ENCODE assay signal across 8 cellular contexts in the genomic region with DNA sequence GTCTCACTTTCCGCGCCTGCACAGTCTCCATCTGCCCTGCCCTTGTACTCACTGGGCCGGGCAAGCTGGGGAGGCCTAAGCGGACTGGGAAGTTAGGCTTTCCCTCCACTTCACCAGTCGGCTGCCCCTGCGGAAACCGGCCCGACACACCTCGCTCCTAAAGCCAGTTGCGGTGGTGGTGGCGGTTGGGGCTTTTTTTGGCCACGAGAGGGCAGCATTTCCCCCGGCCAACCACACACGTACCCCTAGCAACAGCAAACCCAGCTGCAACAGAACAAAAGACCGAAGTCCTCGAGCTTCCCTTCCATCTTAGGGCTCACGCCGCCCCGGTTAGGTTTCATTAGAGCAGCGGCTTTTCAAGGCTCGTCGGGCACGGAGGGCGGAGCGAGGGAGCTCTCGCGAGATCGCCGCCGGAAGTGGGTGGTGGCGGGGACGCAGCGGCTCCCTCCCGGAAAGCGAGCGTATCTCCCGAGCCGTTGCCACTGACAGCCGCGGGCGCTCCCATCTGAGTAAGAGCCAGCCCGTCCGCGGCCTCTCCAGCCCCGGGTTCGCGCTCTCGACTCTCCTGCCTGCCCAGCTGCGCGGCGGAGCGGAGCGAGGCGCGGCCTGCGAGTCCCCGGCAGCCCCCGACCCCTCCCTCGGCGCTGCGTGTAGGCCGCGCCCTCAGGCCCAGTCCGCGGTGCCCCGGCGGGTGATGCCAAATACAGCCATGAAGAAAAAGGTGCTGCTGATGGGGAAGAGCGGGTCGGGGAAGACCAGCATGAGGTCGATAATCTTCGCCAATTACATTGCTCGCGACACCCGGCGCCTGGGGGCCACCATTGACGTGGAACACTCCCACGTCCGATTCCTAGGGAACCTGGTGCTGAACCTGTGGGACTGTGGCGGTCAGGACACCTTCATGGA. TPM values are rescaled to one million over a fixed set of nuclear protein-coding genes. Genes with fewer than 3 reads are reported as not detected.
DNase-seq lines count a peak whose midpoint lies in the region; ATAC-seq, FAIRE-seq and TF ChIP-seq lines count a peak whose summit lies in the region.

A gene with protein sequence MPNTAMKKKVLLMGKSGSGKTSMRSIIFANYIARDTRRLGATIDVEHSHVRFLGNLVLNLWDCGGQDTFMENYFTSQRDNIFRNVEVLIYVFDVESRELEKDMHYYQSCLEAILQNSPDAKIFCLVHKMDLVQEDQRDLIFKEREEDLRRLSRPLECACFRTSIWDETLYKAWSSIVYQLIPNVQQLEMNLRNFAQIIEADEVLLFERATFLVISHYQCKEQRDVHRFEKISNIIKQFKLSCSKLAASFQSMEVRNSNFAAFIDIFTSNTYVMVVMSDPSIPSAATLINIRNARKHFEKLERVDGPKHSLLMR (plus strand): TSS at position 462 of the 906 bp plus-strand sequence. CDS start 233 bp downstream, at position 695.

- TF ChIP-seq CTCF in Caco-2 (IDR thresholded peaks at IDR 0.05; ENCODE audit: insufficient read depth in 1 of 2, low read depth in 1 of 2, low read length in 1 of 2, severe bottlenecking in 1 of 2, unreplicated experiment in 1 of 2) (peak; percentile 70), H1 (IDR thresholded peaks at IDR 0.05; ENCODE audit: control extremely low read depth in 1 of 3, insufficient read depth in 1 of 3, low read depth in 1 of 3, low read length in 3 of 3) (peak; percentile 74 to 91 (median 75))

- H4K91ac ChIP-seq in H1 (replicated peaks; ENCODE audit: insufficient read length, low read length) (peak within 1 kb of the TSS; percentile 50), mesenchymal stem cell (ENCODE audit: low read length) (peak within 1 kb of the TSS; percentile 90)

- peaks cover 6% of the 10 kb centered on the region for H3K36me3 Mint-ChIP-seq in Caco-2 (ENCODE audit: insufficient read depth, unreplicated experiment)

- H3K14ac ChIP-seq in H1 (ENCODE audit: insufficient read length): peak within 1 kb of the TSS; percentile 50
- H3K14ac ChIP-seq in mesenchymal stem cell (ENCODE audit: low read length in 2 of 2): peak within 1 kb of the TSS in 1 of 2 experiments; percentile 99

- no peaks in the 10 kb centered on the region for H3K9me3 Mint-ChIP-seq in Caco-2 (ENCODE audit: unreplicated experiment)

- H3K4me1 Mint-ChIP-seq in Caco-2 (ENCODE audit: low read depth, unreplicated experiment): no peaks in the 10 kb centered on the region

- H3K18ac ChIP-seq in H1 (ENCODE audit: extremely low read depth, low read length) (peak within 1 kb of the TSS; percentile 80; the same call in 1 of the 2 replicates), mesenchymal stem cell (ENCODE audit: low read depth in 1 of 2, low read length in 2 of 2) (peak within 1 kb of the TSS; percentile 85 to 97)

- peak within 1 kb of the TSS; percentile 85 for H3K4me3 Mint-ChIP-seq in Caco-2 (ENCODE audit: unreplicated experiment)

- H3K9ac ChIP-seq in H1 (replicated peaks in 1 of 4; ENCODE audit: extremely low read depth in 1 of 4, low read depth in 3 of 4, low read length in 3 of 4): peak within 1 kb of the TSS; percentile 85 to 93 (median 86)
- H3K9ac ChIP-seq in mesenchymal stem cell (ENCODE audit: low read length): peak within 1 kb of the TSS; percentile 93

- no peaks in the 10 kb centered on the region for H3K27me3 ChIP-seq in Caco-2 (replicated peaks; ENCODE audit: control insufficient read depth, insufficient read depth, low read length)
- no peaks in the 10 kb centered on the region for H3K27me3 ChIP-seq in H1 (replicated peaks in 1 of 4; ENCODE audit: control insufficient read depth in 3 of 4, extremely low read depth in 1 of 4, insufficient read depth in 3 of 4, low read length in 3 of 4)
- no peaks in the 10 kb centered on the region for H3K27me3 ChIP-seq in mesenchymal stem cell (ENCODE audit: control insufficient read depth in 1 of 2, insufficient read depth in 1 of 2, low read length in 2 of 2)

- no peak; a peak in 1 of 3 replicates for TF ChIP-seq EP300 in H1 (IDR thresholded peaks at IDR 0.05; ENCODE audit: borderline replicate concordance in 1 of 2, low read depth in 2 of 2, low read length in 2 of 2)

- peak; percentile 32 to 56; a peak in 3 of 4 replicates for TF ChIP-seq RAD21 in H1 (IDR thresholded peaks at IDR 0.05 in 1 of 2, conservative IDR thresholded peaks at IDR 0.05 in 1 of 2; ENCODE audit: low read depth in 2 of 2, low read length in 2 of 2)

- H2BK15ac ChIP-seq in H1 (ENCODE audit: low read length) (no peak within 1 kb of the TSS), mesenchymal stem cell (ENCODE audit: low read depth, poor library complexity, severe bottlenecking) (peak within 1 kb of the TSS; percentile 83)

- 1% methylated on average over 64 of the region's 79 CpGs; no CpG with 5 or more reads in 1 of the 2 experiments for WGBS in H1 (ENCODE audit: extremely low coverage in 1 of 2, insufficient coverage in 1 of 2, insufficient read length in 1 of 2, insufficient replicate concordance in 2 of 2, low coverage in 1 of 2, low lambda C conversion rate in 2 of 2, missing lambda C conversion rate in 1 of 2), 2 experiments
- under 1% methylated on average over 67 of the region's 79 CpGs for WGBS in mesenchymal stem cell

- H3K27me3 Mint-ChIP-seq in Caco-2 (ENCODE audit: insufficient read depth, unreplicated experiment): no peaks in the 10 kb centered on the region

- H2AK5ac ChIP-seq in H1 (ENCODE audit: low read depth, low read length): no peak within 1 kb of the TSS
- no peak within 1 kb of the TSS for H2AK5ac ChIP-seq in mesenchymal stem cell (ENCODE audit: low read length, severe bottlenecking)

- H3K4me2 ChIP-seq in H1 (ENCODE audit: insufficient read depth in 1 of 2, low read depth in 2 of 2, low read length in 2 of 2) (peak within 1 kb of the TSS; percentile 99 to 100), mesenchymal stem cell (ENCODE audit: low read length, poor library complexity, severe bottlenecking) (peak within 1 kb of the TSS; percentile 72)

- H3K4ac ChIP-seq in H1 (replicated peaks; ENCODE audit: insufficient read length, low read depth, low read length): peak within 1 kb of the TSS; percentile 88
- H3K4ac ChIP-seq in mesenchymal stem cell (ENCODE audit: low read depth in 1 of 2, low read length in 2 of 2): peak within 1 kb of the TSS; percentile 42 to 92

- H2BK120ac ChIP-seq in H1 (replicated peaks; ENCODE audit: low read depth, low read length): peak within 1 kb of the TSS; percentile 57
- peak within 1 kb of the TSS; percentile 66 for H2BK120ac ChIP-seq in mesenchymal stem cell (ENCODE audit: low read depth, low read length)

- peak within 1 kb of the TSS; percentile 96 for H4K5ac ChIP-seq in H1 (ENCODE audit: insufficient read length, low read depth, low read length)

- CTCF ChIA-PET in Caco-2 (lab: Charles Lee) (interaction anchor here (0.6 to 2.0 kb wide), 10 partner anchors 11 to 1635 kb away, joined by 3 to 26 read pairs (median 3); a partner anchor contains a TSS), H1 (lab: Charles Lee; ENCODE audit: partially characterized antibody) (interaction anchor here (0.6 to 1.9 kb wide), 17 partner anchors 13 to 611 kb away, joined by 3 to 5 read pairs (median 3); a partner anchor contains a TSS)
- CTCF ChIA-PET in activated CD8-positive, alpha-beta memory T cell treated with anti-CD3 and anti-CD28 coated beads for 36 hours (lab: Charles Lee): interaction anchor here (0.6 to 3.5 kb wide), 5 partner anchors 52 to 408 kb away, joined by 3 to 10 read pairs (median 6); no protein-coding TSS in a partner anchor

- intact Hi-C loops in Caco-2 (cut with micrococcal nuclease; ENCODE audit: unreplicated experiment): loop anchor here (1.0 to 10.0 kb wide), 5 partner anchors 79 to 408 kb away; no protein-coding TSS in a partner anchor

- H3K27ac ChIP-seq in H1 (ENCODE audit: low read depth, low read length) (peak within 1 kb of the TSS; percentile 93), mesenchymal stem cell (ENCODE audit: low read length, poor library complexity, severe bottlenecking) (peak within 1 kb of the TSS; percentile 97)

- H2BK5ac ChIP-seq in H1 (ENCODE audit: low read depth, low read length) (peak within 1 kb of the TSS; percentile 71), mesenchymal stem cell (ENCODE audit: low read depth, low read length, poor library complexity, severe bottlenecking) (peak within 1 kb of the TSS; percentile 75)

- H2AFZ ChIP-seq in H1 (ENCODE audit: low read length): peak within 1 kb of the TSS; percentile 68
- H2AFZ ChIP-seq in mesenchymal stem cell (ENCODE audit: low read depth, low read length): peak within 1 kb of the TSS; percentile 99

- TSS peak; percentile 67 for BruUV-seq in Caco-2 (replicated peaks; lab: Mats Ljungman, UMichigan)

- peak within 1 kb of the TSS; percentile 97 for H3K56ac ChIP-seq in H1 (replicated peaks; ENCODE audit: insufficient read length, low read depth, low read length)

- peak; percentile 91 for ATAC-seq in GM21360 (IDR thresholded peaks at IDR 0.05; ENCODE audit: unreplicated experiment)

- H3K36me3 ChIP-seq in Caco-2 (ENCODE audit: control insufficient read depth, insufficient read depth, low read length) (no peaks in the 10 kb centered on the region), H1 (ENCODE audit: control insufficient read depth in 2 of 4, insufficient read depth in 4 of 4, low read length in 3 of 4) (no peaks in the 10 kb centered on the region), mesenchymal stem cell (ENCODE audit: control insufficient read depth in 1 of 2, insufficient read depth in 2 of 2, low read depth in 1 of 2, low read length in 2 of 2) (peaks cover 3 to 14% of the 10 kb centered on the region in 2 experiments)

- H2BK12ac ChIP-seq in H1 (ENCODE audit: low read depth, low read length): no peak within 1 kb of the TSS
- H2BK12ac ChIP-seq in mesenchymal stem cell (ENCODE audit: low read length in 2 of 2): peak within 1 kb of the TSS in 1 of 2 experiments; percentile 54

- peak; percentile 7 for FAIRE-seq in H1 (lab: Jason Lieb, UNC)

- peaks cover 7% of the 10 kb centered on the region for H3K79me1 ChIP-seq in H1 (ENCODE audit: low read depth, low read length)
- peaks cover 2% of the 10 kb centered on the region for H3K79me1 ChIP-seq in mesenchymal stem cell (replicated peaks; ENCODE audit: low read length, poor library complexity, severe bottlenecking)

- H2BK20ac ChIP-seq in H1 (ENCODE audit: low read length): no peak within 1 kb of the TSS

- POLR2A ChIA-PET in Caco-2 (lab: Charles Lee): interaction anchor here (0.7 to 1.3 kb wide), 4 partner anchors 102 to 416 kb away, joined by 3 to 5 read pairs (median 4); a partner anchor contains a TSS
- POLR2A ChIA-PET in activated CD8-positive, alpha-beta memory T cell treated with anti-CD3 and anti-CD28 coated beads for 36 hours (lab: Charles Lee): interaction anchor here (0.9 to 1.2 kb wide), 4 partner anchors 81 to 331 kb away, joined by 3 read pairs; a partner anchor contains a TSS
- POLR2A ChIA-PET in H1 (lab: Charles Lee; ENCODE audit: partially characterized antibody): interaction anchor here (1.0 to 1.9 kb wide), 9 partner anchors 12 to 346 kb away, joined by 3 to 12 read pairs (median 4); a partner anchor contains a TSS

- H4K20me1 ChIP-seq in H1 (replicated peaks in 1 of 2; ENCODE audit: control insufficient read depth in 1 of 2, insufficient read depth in 2 of 2, low read length in 2 of 2): peaks cover 1 to 10% of the 10 kb centered on the region in 2 experiments

- H3K4me1 ChIP-seq in Caco-2 (peaks cover 7% of the 10 kb centered on the region; the same call in 1 of the 2 replicates), H1 (replicated peaks in 1 of 4; ENCODE audit: control insufficient read depth in 3 of 4, insufficient read depth in 4 of 4, low read length in 3 of 4) (no peaks in the 10 kb centered on the region), mesenchymal stem cell (ENCODE audit: control insufficient read depth, insufficient read depth, low read depth, low read length) (peaks cover 7% of the 10 kb centered on the region)

- TF ChIP-seq POLR2A in H1 (IDR thresholded peaks at IDR 0.05; ENCODE audit: control extremely low read depth in 1 of 2, low read depth in 2 of 2, low read length in 2 of 2): peak; percentile 96 to 98

- peak within 1 kb of the TSS; percentile 93 for H4K8ac ChIP-seq in H1 (ENCODE audit: extremely low read depth, insufficient read depth, low read length)
- H4K8ac ChIP-seq in mesenchymal stem cell (ENCODE audit: low read length): peak within 1 kb of the TSS; percentile 96

- H3K4me3 ChIP-seq in Caco-2 (ENCODE audit: low read depth, low read length) (peak within 1 kb of the TSS; percentile 77), H1 (ENCODE audit: extremely low read depth in 1 of 4, insufficient read depth in 2 of 4, low read depth in 3 of 4, low read length in 4 of 4) (peak within 1 kb of the TSS; percentile 76 to 92 (median 82)), mesenchymal stem cell (ENCODE audit: insufficient read depth in 1 of 2, low read depth in 1 of 2, low read length in 2 of 2) (peak within 1 kb of the TSS; percentile 88 to 89)

- H3K23me2 ChIP-seq in H1 (ENCODE audit: low read depth, low read length): peaks cover 13% of the 10 kb centered on the region

- peaks cover 0 to 10% of the 10 kb centered on the region in 2 experiments; a peak in 2 of 4 replicates for H3K79me2 ChIP-seq in H1 (ENCODE audit: control insufficient read depth in 1 of 2, insufficient read depth in 2 of 2, low read length in 2 of 2)

- H3K23ac ChIP-seq in H1 (ENCODE audit: insufficient read length) (no peak within 1 kb of the TSS), mesenchymal stem cell (ENCODE audit: low read length in 2 of 2) (peak within 1 kb of the TSS in 1 of 2 experiments; percentile 96)

- peak within 1 kb of the TSS; percentile 93 for H3K27ac Mint-ChIP-seq in Caco-2 (ENCODE audit: unreplicated experiment)

- H3K9me3 ChIP-seq in Caco-2 (no peaks in the 10 kb centered on the region), H1 (ENCODE audit: insufficient read depth in 2 of 2, low read depth in 1 of 2, low read length in 1 of 2) (no peaks in the 10 kb centered on the region; a peak in 1 of 4 replicates), mesenchymal stem cell (ENCODE audit: control insufficient read depth, low read length) (no peaks in the 10 kb centered on the region)

- DNase-seq in Caco-2 (peak; percentile 96 to 97), HT1080 (ENCODE audit: low read depth) (peak; percentile 97), NOMO-1 (lab: John Stamatoyannopoulos, UW; ENCODE audit: unreplicated experiment in 2 of 2) (peak; percentile 79 to 81), H1 (ENCODE audit: low read depth in 1 of 2, low spot score in 2 of 2) (peak; percentile 93 to 97), mesenchymal stem cell (peak; percentile 98)
- peak; percentile 89 for DNase-seq in stimulated activated CD8-positive, alpha-beta memory T cell treated with anti-CD3 and anti-CD28 coated beads, Interleukin-12 subunit alpha, Interleukin-12 subunit beta, amount 100 ng/mL, for 4 hours (ENCODE audit: low read depth)

RNA-seq across cellular contexts. Expression of the gene that starts here (rescaled TPM):
- 37.8 and 44.7 TPM in 2 replicates for total RNA-seq in Caco-2 (2022)
- total RNA-seq in HT1080 (2014; rRNA removed; shearing (Covaris generic)): 26.1 and 39.1 TPM in 2 replicates
- polyA plus RNA-seq in HT1080 (2015; cell fraction: cytosol; rRNA removed): 93.0 and 95.3 TPM in 2 replicates
- 89.2 and 89.6 TPM in 2 replicates for polyA plus RNA-seq in HT1080 (2015; cell fraction: nucleus; rRNA removed)
- total RNA-seq in activated CD8-positive, alpha-beta memory T cell treated with anti-CD3 and anti-CD28 coated beads for 36 hours: 10 to 100 TPM; 64.2 to 66.7 TPM
- 46.2 and 46.5 TPM in 2 replicates for total RNA-seq in H1 (2021; fragmentation: NEBNext Ultra II Directional; extraction: Animal tissue kit (Norgen Biotek cat#: 25700))
- polyA plus RNA-seq in H1 (2011; rRNA removed): 35.2 and 45.6 TPM in 2 replicates
- 45.9 TPM for polyA plus RNA-seq in H1 (2011; cell fraction: cytosol; rRNA removed)
- 27.8 TPM for polyA plus RNA-seq in H1 (2011; cell fraction: nucleus; rRNA removed)
- 42.8 to 50.7 TPM (median 47.9 TPM) in 4 replicates for polyA plus RNA-seq in H1 (2012, experiment 1 of 2)
- 36.7 TPM for polyA plus RNA-seq in H1 (2012, experiment 2 of 2)
- polyA plus RNA-seq in H1 (2013, experiment 1 of 2): 33.0 TPM
- polyA plus RNA-seq in H1 (2013, experiment 2 of 2): 31.8 TPM
- polyA minus RNA-seq in H1 (2011; rRNA and poly(A)+ RNA removed): 45.7 and 49.4 TPM in 2 replicates
- 24.5 TPM for polyA minus RNA-seq in H1 (2011; cell fraction: cytosol; rRNA and poly(A)+ RNA removed)
- polyA minus RNA-seq in H1 (2011; cell fraction: nucleus; rRNA and poly(A)+ RNA removed): 21.2 TPM
- polyA plus RNA-seq in mesenchymal stem cell (2013, experiment 1 of 2): 99.8 TPM
- polyA plus RNA-seq in mesenchymal stem cell (2013, experiment 2 of 2): 102 TPM

Comparison
In these comparisons a context has a peak if more than half of its experiments do, and no peak if none do; other contexts are left out.
1. Peak in every context shown above with its lines: DNase-seq, ATAC-seq, H3K4me3 ChIP-seq and H3K27ac ChIP-seq.